In the genomic region with DNA sequence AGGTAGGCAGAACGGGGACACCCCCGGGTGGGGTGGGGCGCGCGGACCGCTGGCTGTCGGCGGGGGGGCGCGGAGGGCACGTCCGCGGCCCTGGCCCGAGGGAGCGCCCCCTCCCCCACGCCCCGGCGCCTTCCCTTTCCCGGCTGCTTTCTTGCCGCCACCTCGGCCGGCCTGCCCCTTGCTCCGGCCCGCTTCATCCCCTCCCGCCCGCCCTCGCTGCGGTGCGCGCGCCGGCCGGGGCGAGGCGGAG, we compare ENCODE assay signal across 1 cellular context.
A peak's percentile ranks its signal among the peaks of the same experiment; 100 is the strongest.
TF ChIP-seq lines count a peak whose summit lies in the region.

No MANE protein-coding gene starts in this region.

TF ChIP-seq in K562, 482 proteins besides CTCF, POLR2A, EP300 and RAD21 (continued from another document):
- TF ChIP-seq, protein P1, sequence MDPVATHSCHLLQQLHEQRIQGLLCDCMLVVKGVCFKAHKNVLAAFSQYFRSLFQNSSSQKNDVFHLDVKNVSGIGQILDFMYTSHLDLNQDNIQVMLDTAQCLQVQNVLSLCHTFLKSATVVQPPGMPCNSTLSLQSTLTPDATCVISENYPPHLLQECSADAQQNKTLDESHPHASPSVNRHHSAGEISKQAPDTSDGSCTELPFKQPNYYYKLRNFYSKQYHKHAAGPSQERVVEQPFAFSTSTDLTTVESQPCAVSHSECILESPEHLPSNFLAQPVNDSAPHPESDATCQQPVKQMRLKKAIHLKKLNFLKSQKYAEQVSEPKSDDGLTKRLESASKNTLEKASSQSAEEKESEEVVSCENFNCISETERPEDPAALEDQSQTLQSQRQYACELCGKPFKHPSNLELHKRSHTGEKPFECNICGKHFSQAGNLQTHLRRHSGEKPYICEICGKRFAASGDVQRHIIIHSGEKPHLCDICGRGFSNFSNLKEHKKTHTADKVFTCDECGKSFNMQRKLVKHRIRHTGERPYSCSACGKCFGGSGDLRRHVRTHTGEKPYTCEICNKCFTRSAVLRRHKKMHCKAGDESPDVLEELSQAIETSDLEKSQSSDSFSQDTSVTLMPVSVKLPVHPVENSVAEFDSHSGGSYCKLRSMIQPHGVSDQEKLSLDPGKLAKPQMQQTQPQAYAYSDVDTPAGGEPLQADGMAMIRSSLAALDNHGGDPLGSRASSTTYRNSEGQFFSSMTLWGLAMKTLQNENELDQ (CRISPR knock-in tag; IDR thresholded peaks at IDR 0.05; ENCODE audit: borderline replicate concordance) = no peak
- TF ChIP-seq ZNF143 (CRISPR knock-in tag; IDR thresholded peaks at IDR 0.05) (no peak), NR3C1 (CRISPR knock-in tag; IDR thresholded peaks at IDR 0.05) (0 out of 2 replicates have a peak, but pooled peaks have one; percentile 0), WHSC1 (IDR thresholded peaks at IDR 0.05; ENCODE audit: low read length) (no peak), ARID1B (IDR thresholded peaks at IDR 0.05) (no peak), NFYB (IDR thresholded peaks at IDR 0.05; ENCODE audit: extremely low read depth, insufficient read length) (no peak), TGIF2 (CRISPR knock-in tag; IDR thresholded peaks at IDR 0.05) (no peak), CREM (IDR thresholded peaks at IDR 0.05; ENCODE audit: low read depth) (no peak), GATAD2B (IDR thresholded peaks at IDR 0.05; ENCODE audit: borderline replicate concordance) (no peak), SMAD4 (CRISPR knock-in tag; conservative IDR thresholded peaks at IDR 0.05) (0 out of 2 replicates have a peak, but pooled peaks have one; percentile 6), FOXA3 (CRISPR knock-in tag; conservative IDR thresholded peaks at IDR 0.05 in 1 of 2, IDR thresholded peaks at IDR 0.05 in 1 of 2) (peak in 1 of 2 experiments; percentile 56; a peak in 1 of 4 replicates), MTF1 (CRISPR knock-in tag; IDR thresholded peaks at IDR 0.05; ENCODE audit: borderline replicate concordance) (no peak), ZBTB7A (IDR thresholded peaks at IDR 0.05; ENCODE audit: borderline replicate concordance, control insufficient read depth, low read depth, low read length) (peak; percentile 9; the same call in 1 of the 2 replicates), NFIC (IDR thresholded peaks at IDR 0.05) (no peak), POLR2G (IDR thresholded peaks at IDR 0.05; ENCODE audit: low read depth, low read length) (no peak; the same call in 1 of the 2 replicates), DPF2 (IDR thresholded peaks at IDR 0.05) (no peak), TOE1 (IDR thresholded peaks at IDR 0.05; ENCODE audit: borderline replicate concordance) (no peak), TOE1 (CRISPR knock-in tag; IDR thresholded peaks at IDR 0.05; ENCODE audit: borderline replicate concordance, low read depth) (no peak), PHF8 (IDR thresholded peaks at IDR 0.05; ENCODE audit: borderline replicate concordance, low read length) (no peak), ETV6 (IDR thresholded peaks at IDR 0.05; ENCODE audit: borderline replicate concordance in 1 of 2, low read depth in 2 of 2, low read length in 1 of 2) (no peak), ETV6 (CRISPR knock-in tag; IDR thresholded peaks at IDR 0.05; ENCODE audit: borderline replicate concordance) (0 out of 2 replicates have a peak, but pooled peaks have one; percentile 64)
- TF ChIP-seq, protein P2, sequence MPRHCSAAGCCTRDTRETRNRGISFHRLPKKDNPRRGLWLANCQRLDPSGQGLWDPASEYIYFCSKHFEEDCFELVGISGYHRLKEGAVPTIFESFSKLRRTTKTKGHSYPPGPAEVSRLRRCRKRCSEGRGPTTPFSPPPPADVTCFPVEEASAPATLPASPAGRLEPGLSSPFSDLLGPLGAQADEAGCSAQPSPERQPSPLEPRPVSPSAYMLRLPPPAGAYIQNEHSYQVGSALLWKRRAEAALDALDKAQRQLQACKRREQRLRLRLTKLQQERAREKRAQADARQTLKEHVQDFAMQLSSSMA (CRISPR knock-in tag; IDR thresholded peaks at IDR 0.05) = no peak
- TF ChIP-seq, protein P3, sequence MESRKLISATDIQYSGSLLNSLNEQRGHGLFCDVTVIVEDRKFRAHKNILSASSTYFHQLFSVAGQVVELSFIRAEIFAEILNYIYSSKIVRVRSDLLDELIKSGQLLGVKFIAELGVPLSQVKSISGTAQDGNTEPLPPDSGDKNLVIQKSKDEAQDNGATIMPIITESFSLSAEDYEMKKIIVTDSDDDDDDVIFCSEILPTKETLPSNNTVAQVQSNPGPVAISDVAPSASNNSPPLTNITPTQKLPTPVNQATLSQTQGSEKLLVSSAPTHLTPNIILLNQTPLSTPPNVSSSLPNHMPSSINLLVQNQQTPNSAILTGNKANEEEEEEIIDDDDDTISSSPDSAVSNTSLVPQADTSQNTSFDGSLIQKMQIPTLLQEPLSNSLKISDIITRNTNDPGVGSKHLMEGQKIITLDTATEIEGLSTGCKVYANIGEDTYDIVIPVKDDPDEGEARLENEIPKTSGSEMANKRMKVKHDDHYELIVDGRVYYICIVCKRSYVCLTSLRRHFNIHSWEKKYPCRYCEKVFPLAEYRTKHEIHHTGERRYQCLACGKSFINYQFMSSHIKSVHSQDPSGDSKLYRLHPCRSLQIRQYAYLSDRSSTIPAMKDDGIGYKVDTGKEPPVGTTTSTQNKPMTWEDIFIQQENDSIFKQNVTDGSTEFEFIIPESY (CRISPR knock-in tag; IDR thresholded peaks at IDR 0.05) = 0 out of 2 replicates have a peak, but pooled peaks have one; percentile 0
- TF ChIP-seq, protein P4, sequence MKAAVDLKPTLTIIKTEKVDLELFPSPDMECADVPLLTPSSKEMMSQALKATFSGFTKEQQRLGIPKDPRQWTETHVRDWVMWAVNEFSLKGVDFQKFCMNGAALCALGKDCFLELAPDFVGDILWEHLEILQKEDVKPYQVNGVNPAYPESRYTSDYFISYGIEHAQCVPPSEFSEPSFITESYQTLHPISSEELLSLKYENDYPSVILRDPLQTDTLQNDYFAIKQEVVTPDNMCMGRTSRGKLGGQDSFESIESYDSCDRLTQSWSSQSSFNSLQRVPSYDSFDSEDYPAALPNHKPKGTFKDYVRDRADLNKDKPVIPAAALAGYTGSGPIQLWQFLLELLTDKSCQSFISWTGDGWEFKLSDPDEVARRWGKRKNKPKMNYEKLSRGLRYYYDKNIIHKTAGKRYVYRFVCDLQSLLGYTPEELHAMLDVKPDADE (conservative IDR thresholded peaks at IDR 0.05; ENCODE audit: control insufficient read depth, low read depth, low read length) = peak; percentile 7; the same call in 1 of the 2 replicates
- TF ChIP-seq, protein P5, sequence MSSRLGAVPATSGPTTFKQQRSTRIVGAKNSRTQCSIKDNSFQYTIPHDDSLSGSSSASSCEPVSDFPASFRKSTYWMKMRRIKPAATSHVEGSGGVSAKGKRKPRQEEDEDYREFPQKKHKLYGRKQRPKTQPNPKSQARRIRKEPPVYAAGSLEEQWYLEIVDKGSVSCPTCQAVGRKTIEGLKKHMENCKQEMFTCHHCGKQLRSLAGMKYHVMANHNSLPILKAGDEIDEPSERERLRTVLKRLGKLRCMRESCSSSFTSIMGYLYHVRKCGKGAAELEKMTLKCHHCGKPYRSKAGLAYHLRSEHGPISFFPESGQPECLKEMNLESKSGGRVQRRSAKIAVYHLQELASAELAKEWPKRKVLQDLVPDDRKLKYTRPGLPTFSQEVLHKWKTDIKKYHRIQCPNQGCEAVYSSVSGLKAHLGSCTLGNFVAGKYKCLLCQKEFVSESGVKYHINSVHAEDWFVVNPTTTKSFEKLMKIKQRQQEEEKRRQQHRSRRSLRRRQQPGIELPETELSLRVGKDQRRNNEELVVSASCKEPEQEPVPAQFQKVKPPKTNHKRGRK (tag; IDR thresholded peaks at IDR 0.05) = no peak
- TF ChIP-seq, protein P6, sequence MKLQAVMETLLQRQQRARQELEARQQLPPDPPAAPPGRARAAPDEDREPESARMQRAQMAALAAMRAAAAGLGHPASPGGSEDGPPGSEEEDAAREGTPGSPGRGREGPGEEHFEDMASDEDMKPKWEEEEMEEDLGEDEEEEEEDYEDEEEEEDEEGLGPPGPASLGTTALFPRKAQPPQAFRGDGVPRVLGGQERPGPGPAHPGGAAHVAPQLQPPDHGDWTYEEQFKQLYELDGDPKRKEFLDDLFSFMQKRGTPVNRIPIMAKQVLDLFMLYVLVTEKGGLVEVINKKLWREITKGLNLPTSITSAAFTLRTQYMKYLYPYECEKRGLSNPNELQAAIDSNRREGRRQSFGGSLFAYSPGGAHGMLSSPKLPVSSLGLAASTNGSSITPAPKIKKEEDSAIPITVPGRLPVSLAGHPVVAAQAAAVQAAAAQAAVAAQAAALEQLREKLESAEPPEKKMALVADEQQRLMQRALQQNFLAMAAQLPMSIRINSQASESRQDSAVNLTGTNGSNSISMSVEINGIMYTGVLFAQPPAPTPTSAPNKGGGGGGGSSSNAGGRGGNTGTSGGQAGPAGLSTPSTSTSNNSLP (IDR thresholded peaks at IDR 0.05; ENCODE audit: borderline replicate concordance, low read depth, low read length) = no peak
